12 cellular contexts compared by ENCODE assay signal in genomic region chr21:20259035-20259867, GRCh38.
"Had no signal": no experiment of that assay in that cellular context is flagged by ENCODE, and none has a peak within 500 bp of the region (broad histone marks: within the 10 kb centered on the region; RNA-seq: fewer than 3 reads in every experiment).

No MANE protein-coding gene starts in this region.

- DNase-seq: activated CD4-positive, alpha-beta T cell treated with anti-CD3 and anti-CD28 coated beads, Interleukin-2, amount 10 ng/mL, durations not matched to agents 7 days and 5 days; activated CD4-positive, CD25-positive, alpha-beta regulatory T cell; activated CD8-positive, alpha-beta memory T cell treated with anti-CD3 and anti-CD28 coated beads for 24 hours; activated T-cell treated with anti-CD3 and anti-CD28 coated beads for 4 hours; gastrocnemius medialis; stimulated activated CD4-positive, alpha-beta T cell treated with anti-CD3 and anti-CD28 coated beads, Interleukin-4, amount 100 ng/mL, for 24 hours had no signal

- H3K36me3 ChIP-seq: gastrocnemius medialis had no signal

- H3K9me3 Mint-ChIP-seq: neural crest cell had no signal

- ATAC-seq: activated naive CD4-positive, alpha-beta T cell treated with anti-CD3 and anti-CD28 coated beads, Interleukin-2, amount 50 U/mL, for 72 hours; gastrocnemius medialis had no signal

- H3K27ac ChIP-seq: gastrocnemius medialis had no signal

- H3K27me3 Mint-ChIP-seq: activated CD4-positive, alpha-beta T cell treated with anti-CD3 and anti-CD28 coated beads, Interleukin-2, amount 10 ng/mL, durations not matched to agents 7 days and 5 days; stimulated activated naive CD8-positive, alpha-beta T cell treated with anti-CD3 and anti-CD28 coated beads, Interleukin-15, Interleukin-2, amounts not matched to agents 100 ng/mL and 50 ng/mL, for 24 hours had no signal

- H3K4me1 ChIP-seq: gastrocnemius medialis had no signal

- H3K4me1 Mint-ChIP-seq: activated CD4-positive, alpha-beta T cell treated with anti-CD3 and anti-CD28 coated beads, Interleukin-2, amount 10 ng/mL, durations not matched to agents 7 days and 5 days had no signal

- H3K4me3 ChIP-seq: gastrocnemius medialis had no signal

- H3K9me3 ChIP-seq: gastrocnemius medialis had no signal

- H3K27ac Mint-ChIP-seq: activated CD4-positive, alpha-beta T cell treated with anti-CD3 and anti-CD28 coated beads, Interleukin-2, amount 10 ng/mL, durations not matched to agents 7 days and 5 days; activated naive CD4-positive, alpha-beta T cell treated with anti-CD3 and anti-CD28 coated beads, Interleukin-2, amount 50 U/mL, for 72 hours; activated T-helper 2 cell treated with anti-CD3 and anti-CD28 coated beads, Interferon-gamma antibody, Interleukin-2, Interleukin-4, amounts not matched to agents 10 μg/mL and 5 μg/mL and 100 μg/mL, durations not matched to agents 14 hours and 24 hours and 36 hours; stimulated activated naive CD8-positive, alpha-beta T cell treated with anti-CD3 and anti-CD28 coated beads, Interleukin-15, Interleukin-2, amounts not matched to agents 100 ng/mL and 50 ng/mL, for 24 hours; T-helper 1 cell treated with Interleukin-12 subunit alpha and Interleukin-12 subunit beta and Interleukin-4 antibody, amounts not matched to agents 30 μg/mL and 1 μg/mL, for 36 hours had no signal

- H3K36me3 Mint-ChIP-seq: activated naive CD4-positive, alpha-beta T cell treated with anti-CD3 and anti-CD28 coated beads, Interleukin-2, amount 50 U/mL, for 72 hours had no signal

- H3K4me3 Mint-ChIP-seq: activated CD4-positive, alpha-beta T cell treated with anti-CD3 and anti-CD28 coated beads, Interleukin-2, amount 10 ng/mL, durations not matched to agents 7 days and 5 days; neural crest cell; stimulated activated naive CD8-positive, alpha-beta T cell treated with anti-CD3 and anti-CD28 coated beads, Interleukin-15, Interleukin-2, amounts not matched to agents 100 ng/mL and 50 ng/mL, for 24 hours; T-helper 1 cell treated with Interleukin-12 subunit alpha and Interleukin-12 subunit beta and Interleukin-4 antibody, amounts not matched to agents 30 μg/mL and 1 μg/mL, for 36 hours had no signal

- H3K27me3 ChIP-seq: gastrocnemius medialis had no signal

- FAIRE-seq: urothelium cell line had no signal
